In genomic region chr12:130669205-130669557, GRCh38 we compare ENCODE assay signal across 1 cellular context.
TF ChIP-seq lines count a peak whose summit lies in the region.

No MANE protein-coding gene starts in this region.

TF ChIP-seq in K562, 482 proteins besides CTCF, POLR2A, EP300 and RAD21 (continued from another document):
- no peak for TF ChIP-seq CC2D1A (IDR thresholded peaks at IDR 0.05)
- TF ChIP-seq ZFPM2 (CRISPR knock-in tag; IDR thresholded peaks at IDR 0.05) = no peak
- no peak for TF ChIP-seq NR2F6 (CRISPR knock-in tag; IDR thresholded peaks at IDR 0.05)
